ENCODE assay signal across 8 cellular contexts in genomic region chr19:48469056-48469881, GRCh38. TPM values are rescaled to one million over a fixed set of nuclear protein-coding genes. Genes with fewer than 3 reads are reported as not detected.
DNase-seq lines count a peak whose midpoint lies in the region; ATAC-seq and TF ChIP-seq lines count a peak whose summit lies in the region.

A gene with protein sequence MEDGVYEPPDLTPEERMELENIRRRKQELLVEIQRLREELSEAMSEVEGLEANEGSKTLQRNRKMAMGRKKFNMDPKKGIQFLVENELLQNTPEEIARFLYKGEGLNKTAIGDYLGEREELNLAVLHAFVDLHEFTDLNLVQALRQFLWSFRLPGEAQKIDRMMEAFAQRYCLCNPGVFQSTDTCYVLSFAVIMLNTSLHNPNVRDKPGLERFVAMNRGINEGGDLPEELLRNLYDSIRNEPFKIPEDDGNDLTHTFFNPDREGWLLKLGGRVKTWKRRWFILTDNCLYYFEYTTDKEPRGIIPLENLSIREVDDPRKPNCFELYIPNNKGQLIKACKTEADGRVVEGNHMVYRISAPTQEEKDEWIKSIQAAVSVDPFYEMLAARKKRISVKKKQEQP (plus strand): TSS chr19:48469369. CDS start chr19:48469508, 139 bp downstream.

- peak within 1 kb of the TSS; percentile 93 for H3K27ac Mint-ChIP-seq in activated T-cell treated with anti-CD3 and anti-CD28 coated beads, Interleukin-2, amount 50 U/mL, for 24 hours

- peaks cover 27% of the 10 kb centered on the region for H3K4me1 Mint-ChIP-seq in activated T-cell treated with anti-CD3 and anti-CD28 coated beads, Interleukin-2, amount 50 U/mL, for 24 hours (ENCODE audit: low read depth)

- H3K4me1 ChIP-seq in mucosa of stomach (ENCODE audit: control insufficient read depth, insufficient read depth, low read length): peaks cover 15% of the 10 kb centered on the region

- no peaks in the 10 kb centered on the region for H3K9me3 Mint-ChIP-seq in activated T-cell treated with anti-CD3 and anti-CD28 coated beads, Interleukin-2, amount 50 U/mL, for 24 hours

- H3K9me3 ChIP-seq in mucosa of stomach (ENCODE audit: control insufficient read depth, low read length): no peaks in the 10 kb centered on the region

- peak within 1 kb of the TSS; percentile 93 for H3K9ac ChIP-seq in mucosa of stomach (ENCODE audit: low read length)

- TF ChIP-seq POLR2A in erythroblast (IDR thresholded peaks at IDR 0.05; ENCODE audit: low read length): peak; percentile 97

- peak; percentile 88 for ATAC-seq in GM21723 (IDR thresholded peaks at IDR 0.05; ENCODE audit: unreplicated experiment)

- H3K4me3 Mint-ChIP-seq in activated T-cell treated with anti-CD3 and anti-CD28 coated beads, Interleukin-2, amount 50 U/mL, for 24 hours: peak within 1 kb of the TSS; percentile 83

- H3K27me3 Mint-ChIP-seq in activated T-cell treated with anti-CD3 and anti-CD28 coated beads, Interleukin-2, amount 50 U/mL, for 24 hours: no peaks in the 10 kb centered on the region

- peaks cover 44% of the 10 kb centered on the region for H3K36me3 Mint-ChIP-seq in activated T-cell treated with anti-CD3 and anti-CD28 coated beads, Interleukin-2, amount 50 U/mL, for 24 hours (ENCODE audit: low read depth)

- peak within 1 kb of the TSS; percentile 80 for H3K4me3 ChIP-seq in mucosa of stomach (ENCODE audit: low read length)

- in situ Hi-C loops in KBM-7 (cut with MboI; ENCODE audit: low pct_unique_long_range_greater_than_20kb, low sequenced_read_pairs): no loop called here

- DNase-seq in DMS153 treated with DMSO at 0.1 percent for 48 hours (lab: John Stamatoyannopoulos, UW; ENCODE audit: unreplicated experiment): peak; percentile 100
- DNase-seq in KBM-7: peak; percentile 100
- DNase-seq in activated T-cell treated with anti-CD3 and anti-CD28 coated beads, Interleukin-2, amount 50 U/mL, for 24 hours: peak; percentile 99
- DNase-seq in erythroblast (lab: John Stamatoyannopoulos, UW): peak; percentile 100
- DNase-seq in stimulated activated CD8-positive, alpha-beta memory T cell treated with anti-CD3 and anti-CD28 coated beads, Interleukin-7, amount 100 ng/mL, for 24 hours (ENCODE audit: low read depth): peak; percentile 96

- no peaks in the 10 kb centered on the region for H3K27me3 ChIP-seq in mucosa of stomach (ENCODE audit: control insufficient read depth, insufficient read depth, low read length)

- peaks cover 27% of the 10 kb centered on the region for H3K36me3 ChIP-seq in mucosa of stomach (ENCODE audit: control insufficient read depth, insufficient read depth, low read length)

TF ChIP-seq in PFSK-1, 5 proteins besides CTCF, POLR2A, EP300 and RAD21:
- 0 out of 2 replicates have a peak, but pooled peaks have one; percentile 22 for TF ChIP-seq SIN3A (IDR thresholded peaks at IDR 0.05; ENCODE audit: borderline replicate concordance, insufficient read depth, low read length)
- TF ChIP-seq, protein P1, sequence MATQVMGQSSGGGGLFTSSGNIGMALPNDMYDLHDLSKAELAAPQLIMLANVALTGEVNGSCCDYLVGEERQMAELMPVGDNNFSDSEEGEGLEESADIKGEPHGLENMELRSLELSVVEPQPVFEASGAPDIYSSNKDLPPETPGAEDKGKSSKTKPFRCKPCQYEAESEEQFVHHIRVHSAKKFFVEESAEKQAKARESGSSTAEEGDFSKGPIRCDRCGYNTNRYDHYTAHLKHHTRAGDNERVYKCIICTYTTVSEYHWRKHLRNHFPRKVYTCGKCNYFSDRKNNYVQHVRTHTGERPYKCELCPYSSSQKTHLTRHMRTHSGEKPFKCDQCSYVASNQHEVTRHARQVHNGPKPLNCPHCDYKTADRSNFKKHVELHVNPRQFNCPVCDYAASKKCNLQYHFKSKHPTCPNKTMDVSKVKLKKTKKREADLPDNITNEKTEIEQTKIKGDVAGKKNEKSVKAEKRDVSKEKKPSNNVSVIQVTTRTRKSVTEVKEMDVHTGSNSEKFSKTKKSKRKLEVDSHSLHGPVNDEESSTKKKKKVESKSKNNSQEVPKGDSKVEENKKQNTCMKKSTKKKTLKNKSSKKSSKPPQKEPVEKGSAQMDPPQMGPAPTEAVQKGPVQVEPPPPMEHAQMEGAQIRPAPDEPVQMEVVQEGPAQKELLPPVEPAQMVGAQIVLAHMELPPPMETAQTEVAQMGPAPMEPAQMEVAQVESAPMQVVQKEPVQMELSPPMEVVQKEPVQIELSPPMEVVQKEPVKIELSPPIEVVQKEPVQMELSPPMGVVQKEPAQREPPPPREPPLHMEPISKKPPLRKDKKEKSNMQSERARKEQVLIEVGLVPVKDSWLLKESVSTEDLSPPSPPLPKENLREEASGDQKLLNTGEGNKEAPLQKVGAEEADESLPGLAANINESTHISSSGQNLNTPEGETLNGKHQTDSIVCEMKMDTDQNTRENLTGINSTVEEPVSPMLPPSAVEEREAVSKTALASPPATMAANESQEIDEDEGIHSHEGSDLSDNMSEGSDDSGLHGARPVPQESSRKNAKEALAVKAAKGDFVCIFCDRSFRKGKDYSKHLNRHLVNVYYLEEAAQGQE (IDR thresholded peaks at IDR 0.05; ENCODE audit: insufficient read depth in 1 of 2, low read depth in 2 of 2, low read length in 2 of 2): peak in 1 of 2 experiments; percentile 61; a peak in 1 of 4 replicates
- TF ChIP-seq TAF1 (IDR thresholded peaks at IDR 0.05; ENCODE audit: borderline replicate concordance, insufficient read depth, low read length): peak; percentile 86; the same call in 1 of the 2 replicates
- TF ChIP-seq POLR2AphosphoS5 (IDR thresholded peaks at IDR 0.05; ENCODE audit: low read depth, low read length): peak; percentile 91
- TF ChIP-seq FOXP2 (optimal IDR thresholded peaks at IDR 0.05; ENCODE audit: borderline replicate concordance, extremely low read depth, extremely low read length, insufficient read depth): peak; percentile 82

RNA-seq across cellular contexts. Expression of the gene that starts here (rescaled TPM):
- 63.9 TPM for polyA plus RNA-seq in PFSK-1 (2012; ENCODE audit: insufficient read length, low read depth)

Comparison
In these comparisons a context has a peak if more than half of its experiments do, and no peak if none do; other contexts are left out.
1. Peak in every context shown above with its lines: DNase-seq, ATAC-seq and H3K4me3 ChIP-seq.